In genomic region chr4:55876387-55876786, GRCh38 we compare ENCODE assay signal across 31 cellular contexts. TPM values are rescaled to one million over a fixed set of nuclear protein-coding genes. Genes with fewer than 3 reads are reported as not detected.
"Had no signal": no experiment of that assay in that cellular context is flagged by ENCODE, and none has a peak within 500 bp of the region (broad histone marks: within the 10 kb centered on the region; RNA-seq: fewer than 3 reads in every experiment).

No MANE protein-coding gene starts in this region.

- H3K27ac Mint-ChIP-seq: activated CD4-positive, alpha-beta T cell treated with anti-CD3 and anti-CD28 coated beads for 36 hours; activated naive CD4-positive, alpha-beta T cell treated with anti-CD3 and anti-CD28 coated beads, Interleukin-2, amount 50 U/mL, for 72 hours; activated T-cell treated with anti-CD3 and anti-CD28 coated beads, Interleukin-2, amount 50 U/mL, for 72 hours; mesothelial cell of epicardium; naive thymus-derived CD4-positive, alpha-beta T cell; stimulated activated effector memory CD8-positive, alpha-beta T cell treated with anti-CD3 and anti-CD28 coated beads, Interleukin-12 subunit alpha, Interleukin-12 subunit beta, amount 100 ng/mL, for 72 hours; stimulated activated naive CD8-positive, alpha-beta T cell treated with anti-CD3 and anti-CD28 coated beads, Interleukin-15, Interleukin-2, amounts not matched to agents 100 ng/mL and 50 ng/mL, for 24 hours had no signal

- H3K4me1 ChIP-seq: right lobe of liver, thyroid gland, vagina had no signal

- H3K4me3 Mint-ChIP-seq: activated CD4-positive, alpha-beta T cell treated with anti-CD3 and anti-CD28 coated beads for 36 hours; activated T-cell treated with anti-CD3 and anti-CD28 coated beads, Interleukin-2, amount 50 U/mL, for 72 hours; effector memory CD8-positive, alpha-beta T cell; mesothelial cell of epicardium; naive thymus-derived CD4-positive, alpha-beta T cell; stimulated activated effector memory CD8-positive, alpha-beta T cell treated with anti-CD3 and anti-CD28 coated beads, Interleukin-12 subunit alpha, Interleukin-12 subunit beta, amount 100 ng/mL, for 72 hours; stimulated activated naive CD8-positive, alpha-beta T cell treated with anti-CD3 and anti-CD28 coated beads, Interleukin-15, Interleukin-2, amounts not matched to agents 100 ng/mL and 50 ng/mL, for 24 hours had no signal

- H3K4me3 ChIP-seq: coronary artery, right lobe of liver, thyroid gland, upper lobe of left lung, vagina had no signal

- H3K4me1 Mint-ChIP-seq: activated CD4-positive, alpha-beta T cell treated with anti-CD3 and anti-CD28 coated beads for 36 hours; mesothelial cell of epicardium; stimulated activated effector memory CD8-positive, alpha-beta T cell treated with anti-CD3 and anti-CD28 coated beads, Interleukin-12 subunit alpha, Interleukin-12 subunit beta, amount 100 ng/mL, for 72 hours had no signal

- H3K27me3 Mint-ChIP-seq: activated CD4-positive, alpha-beta T cell treated with anti-CD3 and anti-CD28 coated beads for 36 hours; effector memory CD8-positive, alpha-beta T cell; naive thymus-derived CD4-positive, alpha-beta T cell; stimulated activated naive CD8-positive, alpha-beta T cell treated with anti-CD3 and anti-CD28 coated beads, Interleukin-15, Interleukin-2, amounts not matched to agents 100 ng/mL and 50 ng/mL, for 24 hours had no signal

- H3K9me3 ChIP-seq: right lobe of liver, thyroid gland, upper lobe of left lung, vagina had no signal

- ATAC-seq: activated CD4-positive, alpha-beta T cell treated with anti-CD3 and anti-CD28 coated beads for 36 hours; activated naive CD4-positive, alpha-beta T cell treated with anti-CD3 and anti-CD28 coated beads, Interleukin-2, amount 50 U/mL, for 72 hours; activated T-cell treated with anti-CD3 and anti-CD28 coated beads, Interleukin-2, amount 50 U/mL, for 72 hours; effector memory CD8-positive, alpha-beta T cell; left colon; naive thymus-derived CD4-positive, alpha-beta T cell; right lobe of liver; stimulated activated effector memory CD8-positive, alpha-beta T cell treated with anti-CD3 and anti-CD28 coated beads, Interleukin-12 subunit alpha, Interleukin-12 subunit beta, amount 100 ng/mL, for 72 hours had no signal

- H3K9me3 Mint-ChIP-seq: activated naive CD4-positive, alpha-beta T cell treated with anti-CD3 and anti-CD28 coated beads, Interleukin-2, amount 50 U/mL, for 72 hours; activated T-cell treated with anti-CD3 and anti-CD28 coated beads, Interleukin-2, amount 50 U/mL, for 72 hours; effector memory CD8-positive, alpha-beta T cell; naive thymus-derived CD4-positive, alpha-beta T cell; stimulated activated effector memory CD8-positive, alpha-beta T cell treated with anti-CD3 and anti-CD28 coated beads, Interleukin-12 subunit alpha, Interleukin-12 subunit beta, amount 100 ng/mL, for 72 hours; stimulated activated naive CD8-positive, alpha-beta T cell treated with anti-CD3 and anti-CD28 coated beads, Interleukin-15, Interleukin-2, amounts not matched to agents 100 ng/mL and 50 ng/mL, for 24 hours had no signal

- DNase-seq: activated CD4-positive, alpha-beta T cell treated with anti-CD3 and anti-CD28 coated beads for 36 hours; activated CD4-positive, alpha-beta T cell treated with anti-CD3 and anti-CD28 coated beads, Interleukin-2, amount 50 U/mL, for 4 hours; activated CD4-positive, CD25-positive, alpha-beta regulatory T cell; activated naive CD4-positive, alpha-beta T cell; activated T-cell treated with anti-CD3 and anti-CD28 coated beads for 4 hours; activated T-cell treated with anti-CD3 and anti-CD28 coated beads, Interleukin-2, amount 50 U/mL, for 72 hours; effector memory CD8-positive, alpha-beta T cell; erythroblast; head of caudate nucleus; hippocampal formation; kidney; left colon; naive thymus-derived CD4-positive, alpha-beta T cell; nucleus accumbens; right lobe of liver; small intestine; stimulated activated CD4-positive, alpha-beta T cell treated with anti-CD3 and anti-CD28 coated beads, Interleukin-4, amount 100 ng/mL, for 24 hours; thyroid gland; upper lobe of left lung had no signal

- H3K27ac ChIP-seq: coronary artery, right lobe of liver, thyroid gland, upper lobe of left lung, vagina had no signal

- H3K27me3 ChIP-seq: right lobe of liver, thyroid gland, upper lobe of left lung, vagina had no signal

RNA-seq across cellular contexts. Expression of gene EXOC1L, which starts 56.8 kb away (rescaled TPM):
- total RNA-seq: activated CD4-positive, alpha-beta T cell treated with anti-CD3 and anti-CD28 coated beads for 36 hours; activated naive CD4-positive, alpha-beta T cell treated with anti-CD3 and anti-CD28 coated beads, Interleukin-2, amount 50 U/mL, for 72 hours; activated T-cell treated with anti-CD3 and anti-CD28 coated beads, Interleukin-2, amount 50 U/mL, for 72 hours; bronchial epithelial cell; fibroblast of lung; fibroblast of villous mesenchyme; kidney; left colon; liver; mesothelial cell of epicardium; naive thymus-derived CD4-positive, alpha-beta T cell; right lobe of liver; subcutaneous adipose tissue; T-helper 1 cell treated with Interleukin-12 subunit alpha and Interleukin-12 subunit beta and Interleukin-4 antibody, amounts not matched to agents 30 ng/mL and 1 ng/mL, for 36 hours; thyroid gland; upper lobe of left lung; vagina had no signal
